9 cellular contexts compared by ENCODE assay signal in the genomic region with DNA sequence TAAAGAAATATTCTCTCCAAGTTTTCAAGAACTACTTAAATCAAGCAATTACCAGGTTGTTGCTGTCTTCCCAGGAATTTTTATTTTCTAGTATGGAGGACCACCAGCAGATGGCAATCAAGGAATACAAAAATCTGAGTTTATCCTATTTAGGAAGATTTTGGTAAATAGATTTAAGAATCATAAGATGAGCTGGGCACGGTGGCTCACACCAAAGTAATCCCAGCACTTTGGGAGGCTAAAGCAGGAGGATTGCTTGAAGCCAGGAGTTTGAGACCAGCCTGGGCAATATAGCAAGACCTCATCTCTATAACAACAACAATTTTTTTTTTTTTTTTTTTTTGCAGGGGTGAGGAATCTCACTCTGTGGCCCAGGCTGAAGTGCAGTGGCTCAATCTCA. TPM values are rescaled to one million over a fixed set of nuclear protein-coding genes. Genes with fewer than 3 reads are reported as not detected.
DNase-seq lines count a peak whose midpoint lies in the region; TF ChIP-seq lines count a peak whose summit lies in the region.
"Had no signal": no experiment of that assay in that cellular context is flagged by ENCODE, and none has a peak within 500 bp of the region (broad histone marks: within the 10 kb centered on the region; RNA-seq: fewer than 3 reads in every experiment).

No MANE protein-coding gene starts in this region.

- H3K27me3 ChIP-seq in GM06990 (replicated peaks; ENCODE audit: control insufficient read depth, insufficient read depth, low read length) (no peaks in the 10 kb centered on the region; the same call in none of the 2 replicates), neural progenitor cell (no peaks in the 10 kb centered on the region), MG63 (no peaks in the 10 kb centered on the region)
- no peaks in the 10 kb centered on the region for H3K27me3 ChIP-seq in CD4-positive, alpha-beta memory T cell (ENCODE audit: insufficient read depth, low read length)

- H3K4me1 ChIP-seq in neural progenitor cell, result peaks cover 3% of the 10 kb centered on the region
- H3K4me1 ChIP-seq in CD4-positive, alpha-beta memory T cell (ENCODE audit: insufficient read depth, low read length), result no peaks in the 10 kb centered on the region

- H3K36me3 ChIP-seq in GM06990 (ENCODE audit: control insufficient read depth, insufficient read depth, low read length), result no peaks in the 10 kb centered on the region
- H3K36me3 ChIP-seq in neural progenitor cell, result no peaks in the 10 kb centered on the region
- no peaks in the 10 kb centered on the region for H3K36me3 ChIP-seq in MG63
- H3K36me3 ChIP-seq in CD4-positive, alpha-beta memory T cell (ENCODE audit: insufficient read depth, low read length), result no peaks in the 10 kb centered on the region

- no peak overlapping the region for H2AFZ ChIP-seq in neural progenitor cell (replicated peaks)

- POLR2A ChIA-PET in CD4-positive, alpha-beta memory T cell (lab: Charles Lee; ENCODE audit: partially characterized antibody), result no interaction called here

- H3K9me3 Mint-ChIP-seq in neural progenitor cell, result no peaks in the 10 kb centered on the region
- H3K9me3 Mint-ChIP-seq in CD4-positive, alpha-beta memory T cell, result no peaks in the 10 kb centered on the region
- H3K9me3 Mint-ChIP-seq: IgD-negative memory B cell had no signal

- H3K4me1 Mint-ChIP-seq in neural progenitor cell, result peaks cover 10% of the 10 kb centered on the region
- H3K4me1 Mint-ChIP-seq in CD4-positive, alpha-beta memory T cell, result peaks cover 0 to 6% (median 3%) of the 10 kb centered on the region in 4 donors
- H3K4me1 Mint-ChIP-seq: IgD-negative memory B cell had no signal

- no peaks in the 10 kb centered on the region for H4K20me1 ChIP-seq in neural progenitor cell (ENCODE audit: low read depth)

- H3K27me3 Mint-ChIP-seq in neural progenitor cell (ENCODE audit: insufficient read depth, low read depth), result peaks cover 6% of the 10 kb centered on the region
- H3K27me3 Mint-ChIP-seq in CD4-positive, alpha-beta memory T cell, result peaks cover under 1% of the 10 kb centered on the region in 2 donors
- H3K27me3 Mint-ChIP-seq: IgD-negative memory B cell had no signal

- no peak overlapping the region for H3K4me2 ChIP-seq in neural progenitor cell

- H3K27ac Mint-ChIP-seq in neural progenitor cell, result no peak overlapping the region
- peak overlapping the region in 1 of 7 donors; percentile 78 for H3K27ac Mint-ChIP-seq in CD4-positive, alpha-beta memory T cell
- H3K27ac Mint-ChIP-seq: IgD-negative memory B cell had no signal

- no peak overlapping the region for H3K9ac ChIP-seq in neural progenitor cell

- intact Hi-C loops in CD4-positive, alpha-beta memory T cell (cut with micrococcal nuclease), result loop anchor here (2.0 kb wide), 1 partner anchor 516 kb away; no protein-coding TSS in a partner anchor

- H3K36me3 Mint-ChIP-seq in neural progenitor cell, result no peaks in the 10 kb centered on the region
- H3K36me3 Mint-ChIP-seq in CD4-positive, alpha-beta memory T cell, result no peaks in the 10 kb centered on the region

- H3K9me3 ChIP-seq in neural progenitor cell (ENCODE audit: low read depth) (no peaks in the 10 kb centered on the region), MG63 (no peaks in the 10 kb centered on the region)
- H3K9me3 ChIP-seq in CD4-positive, alpha-beta memory T cell (ENCODE audit: control insufficient read depth in 1 of 2, low read length in 2 of 2), result no peaks in the 10 kb centered on the region

- H3K4me3 ChIP-seq in GM06990 (replicated peaks; ENCODE audit: low read depth, low read length), result no peak overlapping the region
- no peak overlapping the region for H3K4me3 ChIP-seq in neural progenitor cell
- no peak overlapping the region for H3K4me3 ChIP-seq in MG63
- H3K4me3 ChIP-seq in CD4-positive, alpha-beta memory T cell (ENCODE audit: low read length in 2 of 2), result no peak overlapping the region

- CTCF ChIA-PET in CD4-positive, alpha-beta memory T cell (lab: Charles Lee; ENCODE audit: partially characterized antibody), result interaction anchor here (0.8 to 1.0 kb wide), 2 partner anchors 84 to 547 kb away, joined by 3 read pairs; no protein-coding TSS in a partner anchor

- H3F3A ChIP-seq in neural progenitor cell (ENCODE audit: low read depth), result no peaks in the 10 kb centered on the region

- no peak for DNase-seq in GM06990 (ENCODE audit: extremely low read depth, insufficient read length)
- DNase-seq in NCI-H1694 treated with DMSO at 0.1 percent for 48 hours (lab: John Stamatoyannopoulos, UW), result peak; percentile 44
- peak; percentile 66 for DNase-seq in cerebellar cortex (ENCODE audit: low spot score)
- DNase-seq in neural progenitor cell (ENCODE audit: low spot score), result peak; percentile 30
- DNase-seq in MG63, result no peak
- DNase-seq in CD4-positive, alpha-beta memory T cell, result no peak
- DNase-seq in NCI-H2029 (lab: John Stamatoyannopoulos, UW), result no peak
- no peak for DNase-seq in SKM-1 (lab: John Stamatoyannopoulos, UW; ENCODE audit: unreplicated experiment)

- H3K27ac ChIP-seq in neural progenitor cell, result no peak overlapping the region
- H3K27ac ChIP-seq in CD4-positive, alpha-beta memory T cell (ENCODE audit: low read depth, low read length), result no peak overlapping the region

- no peaks in the 10 kb centered on the region for H3K79me2 ChIP-seq in neural progenitor cell (ENCODE audit: low read depth)

- H3K4me3 Mint-ChIP-seq in neural progenitor cell, result no peak overlapping the region
- H3K4me3 Mint-ChIP-seq in CD4-positive, alpha-beta memory T cell, result no peak overlapping the region
- H3K4me3 Mint-ChIP-seq: IgD-negative memory B cell had no signal

- TF ChIP-seq CTCF in GM06990 (IDR thresholded peaks at IDR 0.05; ENCODE audit: insufficient read depth, low read length, poor library complexity, severe bottlenecking), result peak; percentile 35
- peak; percentile 62 for TF ChIP-seq CTCF in neural progenitor cell (IDR thresholded peaks at IDR 0.05)

RNA-seq across cellular contexts. Expression of a gene that starts 19.3 kb away (rescaled TPM):
- 15.9 and 20.7 TPM in 2 replicates for total RNA-seq in neural progenitor cell (ENCODE audit: low replicate concordance)
- total RNA-seq in MG63 (2014; rRNA removed; shearing (Covaris generic); ENCODE audit: low replicate concordance), result 7.0 and 19.2 TPM in 2 replicates
- 10 to 100 TPM; 91.7 to 95.5 TPM for total RNA-seq in CD4-positive, alpha-beta memory T cell
- 10 to 100 TPM; 19.6 to 45.8 TPM for polyA plus RNA-seq in CD4-positive, alpha-beta memory T cell

Comparison
In these comparisons a context has a peak if more than half of its experiments do, and no peak if none do; other contexts are left out.
1. DNase-seq: peak in NCI-H1694 treated with DMSO at 0.1 percent for 48 hours (single experiment), cerebellar cortex (single experiment) and neural progenitor cell (single experiment); none in GM06990 (single experiment), MG63 (single experiment), CD4-positive, alpha-beta memory T cell (0 of 5), NCI-H2029 (single experiment) and SKM-1 (single experiment).